Comparison of ENCODE assay signal across 1 cellular context in genomic region chr1:24927886-24928630, GRCh38.
TF ChIP-seq lines count a peak whose summit lies in the region.

No MANE protein-coding gene starts in this region.

TF ChIP-seq in HCT116, 20 proteins besides CTCF, POLR2A, EP300 and RAD21 (continued from another document):
- TF ChIP-seq REST (IDR thresholded peaks at IDR 0.05; ENCODE audit: low read depth) (no peak), SRF (IDR thresholded peaks at IDR 0.05; ENCODE audit: low read depth) (no peak), FOSL1 (IDR thresholded peaks at IDR 0.05; ENCODE audit: low read depth) (no peak)
